In genomic region chr16:15650698-15651161, GRCh38 we compare ENCODE assay signal across 8 cellular contexts. TPM values are rescaled to one million over a fixed set of nuclear protein-coding genes. Genes with fewer than 3 reads are reported as not detected.
DNase-seq lines count a peak whose midpoint lies in the region; ATAC-seq, FAIRE-seq and TF ChIP-seq lines count a peak whose summit lies in the region.

No MANE protein-coding gene starts in this region.

- CTCF ChIA-PET in activated CD4-positive, alpha-beta T cell treated with anti-CD3 and anti-CD28 coated beads, Interleukin-2, amount 10 ng/mL, durations not matched to agents 7 days and 5 days (lab: Charles Lee): interaction anchor here (0.8 kb wide), 1 partner anchor 9 kb away, joined by 3 read pairs; no protein-coding TSS in a partner anchor
- CTCF ChIA-PET in endothelial cell of umbilical vein (lab: Charles Lee): interaction anchor here (0.9 to 1.4 kb wide), 4 partner anchors 17 to 54 kb away, joined by 3 to 7 read pairs (median 4); no protein-coding TSS in a partner anchor

- H3K27ac Mint-ChIP-seq in activated CD4-positive, alpha-beta T cell treated with anti-CD3 and anti-CD28 coated beads, Interleukin-2, amount 10 ng/mL, durations not matched to agents 7 days and 5 days: peak overlapping the region; percentile 98

- peak overlapping the region; percentile 71 for H2AFZ ChIP-seq in endothelial cell of umbilical vein (ENCODE audit: low read depth, low read length)

- TF ChIP-seq CTCF in endothelial cell of umbilical vein (IDR thresholded peaks at IDR 0.05; ENCODE audit: extremely low read depth in 1 of 2, insufficient read depth in 1 of 2, low read depth in 1 of 2, low read length in 2 of 2) (no peak), upper lobe of left lung (IDR thresholded peaks at IDR 0.05) (no peak)

- peak overlapping the region; percentile 93 for H3K4me3 Mint-ChIP-seq in activated CD4-positive, alpha-beta T cell treated with anti-CD3 and anti-CD28 coated beads, Interleukin-2, amount 10 ng/mL, durations not matched to agents 7 days and 5 days

- POLR2A ChIA-PET in activated CD4-positive, alpha-beta T cell treated with anti-CD3 and anti-CD28 coated beads, Interleukin-2, amount 10 ng/mL, durations not matched to agents 7 days and 5 days (lab: Charles Lee): no interaction called here
- POLR2A ChIA-PET in endothelial cell of umbilical vein (lab: Charles Lee): no interaction called here

- peaks cover 27% of the 10 kb centered on the region for H3K36me3 Mint-ChIP-seq in activated CD4-positive, alpha-beta T cell treated with anti-CD3 and anti-CD28 coated beads, Interleukin-2, amount 10 ng/mL, durations not matched to agents 7 days and 5 days (ENCODE audit: low read depth)

- intact Hi-C loops in endothelial cell of umbilical vein (cut with micrococcal nuclease): loop anchor here (1.0 to 2.0 kb wide), 2 partner anchors 22 to 58 kb away; no protein-coding TSS in a partner anchor

- H3K27ac ChIP-seq in endothelial cell of umbilical vein (ENCODE audit: insufficient read depth, low read depth, low read length): peak overlapping the region; percentile 57
- peak overlapping the region; percentile 87 for H3K27ac ChIP-seq in muscle layer of duodenum (ENCODE audit: low read length)
- peak overlapping the region; percentile 90 to 96 (median 96) for H3K27ac ChIP-seq in upper lobe of left lung

- peaks cover 51% of the 10 kb centered on the region for H3K79me2 ChIP-seq in endothelial cell of umbilical vein (ENCODE audit: control insufficient read depth, insufficient read depth, low read length)

- peaks cover 27% of the 10 kb centered on the region for H3K4me1 Mint-ChIP-seq in activated CD4-positive, alpha-beta T cell treated with anti-CD3 and anti-CD28 coated beads, Interleukin-2, amount 10 ng/mL, durations not matched to agents 7 days and 5 days

- H3K4me1 ChIP-seq in endothelial cell of umbilical vein (ENCODE audit: control insufficient read depth, extremely low read depth, insufficient read depth, low read length) (peaks cover 14% of the 10 kb centered on the region), muscle layer of duodenum (ENCODE audit: control insufficient read depth in 1 of 2, insufficient read depth in 2 of 2, low read length in 2 of 2) (peaks cover 2 to 48% of the 10 kb centered on the region in 2 donors), upper lobe of left lung (peaks cover 14 to 39% (median 26%) of the 10 kb centered on the region in 4 donors)

- H3K9ac ChIP-seq in endothelial cell of umbilical vein (replicated peaks; ENCODE audit: extremely low read depth, insufficient read depth, low read length): peak overlapping the region; percentile 81

- no peaks in the 10 kb centered on the region for H3K36me3 ChIP-seq in endothelial cell of umbilical vein (ENCODE audit: control insufficient read depth in 2 of 2, extremely low read depth in 1 of 2, insufficient read depth in 2 of 2, low read length in 2 of 2)
- H3K36me3 ChIP-seq in muscle layer of duodenum (ENCODE audit: control insufficient read depth in 1 of 2, insufficient read depth in 2 of 2, low read length in 2 of 2): no peaks in the 10 kb centered on the region
- H3K36me3 ChIP-seq in upper lobe of left lung: peaks cover 0 to 4% (median 0%) of the 10 kb centered on the region in 4 donors

- BruUV-seq in endothelial cell of umbilical vein (replicated peaks; lab: Mats Ljungman, UMichigan): TSS peak; percentile 19

- 0 to 1% methylated on average over 17 to 18 of the region's 18 CpGs for WGBS in upper lobe of left lung, 2 donors

- no peak for TF ChIP-seq EP300 in upper lobe of left lung (IDR thresholded peaks at IDR 0.05)

- H3K4me3 ChIP-seq in endothelial cell of umbilical vein (replicated peaks in 1 of 3; ENCODE audit: insufficient read depth in 1 of 3, low read depth in 1 of 3, low read length in 3 of 3) (peak overlapping the region; percentile 77 to 98 (median 83)), muscle layer of duodenum (ENCODE audit: low read depth in 1 of 2, low read length in 2 of 2) (peak overlapping the region; percentile 82 to 84), upper lobe of left lung (peak overlapping the region; percentile 86 to 97 (median 92))

- TF ChIP-seq POLR2A in endothelial cell of umbilical vein (IDR thresholded peaks at IDR 0.05; ENCODE audit: low read depth, low read length) (no peak), upper lobe of left lung (IDR thresholded peaks at IDR 0.05) (no peak)

- FAIRE-seq in endothelial cell of umbilical vein (lab: Jason Lieb, UNC): peak; percentile 49

- ATAC-seq in HG03432 (IDR thresholded peaks at IDR 0.05; ENCODE audit: unreplicated experiment) (peak; percentile 2), upper lobe of left lung (ENCODE audit: low FRiP score in 2 of 2) (peak in 1 of 2 donors; percentile 37), GM19328 (IDR thresholded peaks at IDR 0.05; ENCODE audit: unreplicated experiment) (no peak)

- DNase-seq in activated effector memory CD4-positive, alpha-beta T cell treated with anti-CD3 and anti-CD28 coated beads, Interleukin-2, amount 50 U/mL, for 16 hours: peak; percentile 84
- DNase-seq in activated effector memory CD4-positive, alpha-beta T cell treated with Interleukin-2 at 50 U/mL for 16 hours: no peak
- peak; percentile 42 for DNase-seq in activated CD4-positive, alpha-beta T cell treated with anti-CD3 and anti-CD28 coated beads, Interleukin-2, amount 10 ng/mL, durations not matched to agents 7 days and 5 days
- DNase-seq in endothelial cell of umbilical vein (ENCODE audit: low read depth, low spot score): peak; percentile 37
- peak in 1 of 2 donors; percentile 25 for DNase-seq in upper lobe of left lung

- H3K27me3 Mint-ChIP-seq in activated CD4-positive, alpha-beta T cell treated with anti-CD3 and anti-CD28 coated beads, Interleukin-2, amount 10 ng/mL, durations not matched to agents 7 days and 5 days: no peaks in the 10 kb centered on the region

- H3K9me3 Mint-ChIP-seq in activated CD4-positive, alpha-beta T cell treated with anti-CD3 and anti-CD28 coated beads, Interleukin-2, amount 10 ng/mL, durations not matched to agents 7 days and 5 days: no peaks in the 10 kb centered on the region

- no peaks in the 10 kb centered on the region for H4K20me1 ChIP-seq in endothelial cell of umbilical vein (replicated peaks; ENCODE audit: control insufficient read depth, extremely low read depth, insufficient read depth, low read length)

- H3K27me3 ChIP-seq in endothelial cell of umbilical vein (ENCODE audit: control insufficient read depth in 2 of 2, insufficient read depth in 2 of 2, low read length in 2 of 2) (peaks cover 0 to 2% of the 10 kb centered on the region in 2 experiments), muscle layer of duodenum (ENCODE audit: low read depth, low read length) (no peaks in the 10 kb centered on the region), upper lobe of left lung (no peaks in the 10 kb centered on the region)

- dilution Hi-C loops in endothelial cell of umbilical vein (cut with MboI; ENCODE audit: extremely low pct_ligation_motif_present, low sequenced_read_pairs): no loop called here

- H3K9me3 ChIP-seq in endothelial cell of umbilical vein (replicated peaks; ENCODE audit: control insufficient read depth, insufficient read depth, low read length): no peaks in the 10 kb centered on the region
- H3K9me3 ChIP-seq in muscle layer of duodenum (ENCODE audit: control insufficient read depth in 1 of 2, low read length in 2 of 2): no peaks in the 10 kb centered on the region
- H3K9me3 ChIP-seq in upper lobe of left lung: no peaks in the 10 kb centered on the region

- peak overlapping the region; percentile 53 for H3K4me2 ChIP-seq in endothelial cell of umbilical vein (ENCODE audit: insufficient read depth, low read length)

- no peaks in the 10 kb centered on the region for H3K9me1 ChIP-seq in endothelial cell of umbilical vein (replicated peaks; ENCODE audit: control insufficient read depth, extremely low read depth, insufficient read depth, low read length)

TF ChIP-seq in endothelial cell of umbilical vein, 7 proteins besides CTCF, POLR2A, EP300 and RAD21:
- no peak for TF ChIP-seq JUN (IDR thresholded peaks at IDR 0.05; ENCODE audit: borderline replicate concordance, insufficient read depth, insufficient read length, low read depth)
- no peak for TF ChIP-seq FOS (IDR thresholded peaks at IDR 0.05; ENCODE audit: borderline replicate concordance, insufficient read depth, low read length)
- no peak for TF ChIP-seq MAX (IDR thresholded peaks at IDR 0.05; ENCODE audit: insufficient read depth, insufficient read length)
- TF ChIP-seq EZH2 (IDR thresholded peaks at IDR 0.05; ENCODE audit: borderline replicate concordance, low read depth, low read length, severe bottlenecking): no peak

RNA-seq across cellular contexts. Expression of gene NDE1, which starts 0.7 kb away (rescaled TPM):
- total RNA-seq in activated CD4-positive, alpha-beta T cell treated with anti-CD3 and anti-CD28 coated beads, Interleukin-2, amount 10 ng/mL, durations not matched to agents 7 days and 5 days: 100 to 1,000 TPM; 144 to 147 TPM
- total RNA-seq in endothelial cell of umbilical vein (89.1 and 90.2 TPM in 2 replicates), upper lobe of left lung (10 to 100 TPM; 19.5 to 63.9 (median 37.0) TPM)
- polyA plus RNA-seq in endothelial cell of umbilical vein: 26.3 and 28.0 TPM in 2 replicates
- polyA plus RNA-seq in endothelial cell of umbilical vein (2011; cell fraction: cytosol; rRNA removed): 48.8 and 53.7 TPM in 2 replicates
- polyA plus RNA-seq in endothelial cell of umbilical vein (2011; cell fraction: nucleus; rRNA removed): 39.1 and 46.3 TPM in 2 replicates
- 34.0 and 40.2 TPM in 2 replicates for polyA plus RNA-seq in endothelial cell of umbilical vein (2012)
- polyA minus RNA-seq in endothelial cell of umbilical vein: 32.1 and 40.4 TPM in 2 replicates
- polyA minus RNA-seq in endothelial cell of umbilical vein (2011; cell fraction: cytosol; rRNA and poly(A)+ RNA removed): 38.9 TPM
- 20.3 and 27.6 TPM in 2 replicates for polyA minus RNA-seq in endothelial cell of umbilical vein (2011; cell fraction: nucleus; rRNA and poly(A)+ RNA removed)

RNA-seq across cellular contexts. Expression of gene MARF1, which starts 7.8 kb away (rescaled TPM):
- total RNA-seq in activated CD4-positive, alpha-beta T cell treated with anti-CD3 and anti-CD28 coated beads, Interleukin-2, amount 10 ng/mL, durations not matched to agents 7 days and 5 days: 100 to 1,000 TPM in 1 of 2 experiments, 10 to 100 TPM in 1; 79.9 to 101 TPM
- 54.3 and 58.5 TPM in 2 replicates for total RNA-seq in endothelial cell of umbilical vein
- polyA plus RNA-seq in endothelial cell of umbilical vein: 11.5 and 14.6 TPM in 2 replicates
- 13.7 and 14.1 TPM in 2 replicates for polyA plus RNA-seq in endothelial cell of umbilical vein (2011; cell fraction: cytosol; rRNA removed)
- 59.8 and 76.4 TPM in 2 replicates for polyA plus RNA-seq in endothelial cell of umbilical vein (2011; cell fraction: nucleus; rRNA removed)
- polyA plus RNA-seq in endothelial cell of umbilical vein (2012): 19.2 and 26.2 TPM in 2 replicates
- polyA minus RNA-seq in endothelial cell of umbilical vein: 64.0 and 70.4 TPM in 2 replicates
- 12.7 TPM for polyA minus RNA-seq in endothelial cell of umbilical vein (2011; cell fraction: cytosol; rRNA and poly(A)+ RNA removed)
- 48.0 and 72.1 TPM in 2 replicates for polyA minus RNA-seq in endothelial cell of umbilical vein (2011; cell fraction: nucleus; rRNA and poly(A)+ RNA removed)
- total RNA-seq in upper lobe of left lung: 10 to 100 TPM; 27.2 to 94.3 (median 71.3) TPM
